Comparison of ENCODE assay signal across 1 cellular context in the genomic region with DNA sequence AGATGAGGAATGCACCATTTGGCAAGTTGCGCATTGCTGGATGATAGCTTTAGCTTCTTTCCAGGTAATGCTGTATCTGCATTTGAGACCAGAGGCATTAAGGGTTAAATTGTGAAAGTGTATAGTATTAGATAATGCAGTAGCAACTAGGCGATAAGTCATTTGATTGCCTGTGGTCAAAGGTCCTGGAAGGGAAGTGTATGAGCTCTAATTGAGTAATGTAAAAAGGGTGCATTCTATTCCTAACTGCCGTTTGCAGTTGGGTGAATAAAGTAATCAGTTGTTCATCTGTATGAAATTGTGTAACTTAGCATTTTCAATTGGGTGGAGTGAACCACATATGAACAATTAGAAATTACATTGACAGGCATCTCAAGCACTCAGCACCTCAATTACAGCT.
TF ChIP-seq lines count a peak whose summit lies in the region.

No MANE protein-coding gene starts in this region.

TF ChIP-seq in K562, 482 proteins besides CTCF, POLR2A, EP300 and RAD21 (continues in another document):
- TF ChIP-seq, protein P1, sequence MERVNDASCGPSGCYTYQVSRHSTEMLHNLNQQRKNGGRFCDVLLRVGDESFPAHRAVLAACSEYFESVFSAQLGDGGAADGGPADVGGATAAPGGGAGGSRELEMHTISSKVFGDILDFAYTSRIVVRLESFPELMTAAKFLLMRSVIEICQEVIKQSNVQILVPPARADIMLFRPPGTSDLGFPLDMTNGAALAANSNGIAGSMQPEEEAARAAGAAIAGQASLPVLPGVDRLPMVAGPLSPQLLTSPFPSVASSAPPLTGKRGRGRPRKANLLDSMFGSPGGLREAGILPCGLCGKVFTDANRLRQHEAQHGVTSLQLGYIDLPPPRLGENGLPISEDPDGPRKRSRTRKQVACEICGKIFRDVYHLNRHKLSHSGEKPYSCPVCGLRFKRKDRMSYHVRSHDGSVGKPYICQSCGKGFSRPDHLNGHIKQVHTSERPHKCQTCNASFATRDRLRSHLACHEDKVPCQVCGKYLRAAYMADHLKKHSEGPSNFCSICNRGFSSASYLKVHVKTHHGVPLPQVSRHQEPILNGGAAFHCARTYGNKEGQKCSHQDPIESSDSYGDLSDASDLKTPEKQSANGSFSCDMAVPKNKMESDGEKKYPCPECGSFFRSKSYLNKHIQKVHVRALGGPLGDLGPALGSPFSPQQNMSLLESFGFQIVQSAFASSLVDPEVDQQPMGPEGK (CRISPR knock-in tag; IDR thresholded peaks at IDR 0.05; ENCODE audit: borderline replicate concordance): no peak
- TF ChIP-seq MAFF (IDR thresholded peaks at IDR 0.05; ENCODE audit: low read length) (no peak), MNT (conservative IDR thresholded peaks at IDR 0.05) (0 out of 4 replicates have a peak, but pooled peaks of 1 of the 2 experiments have one; percentile 20), ID3 (CRISPR knock-in tag; IDR thresholded peaks at IDR 0.05) (no peak), ID3 (tag; IDR thresholded peaks at IDR 0.05) (peak; percentile 74; the same call in 1 of the 2 replicates), ZFP1 (CRISPR knock-in tag; IDR thresholded peaks at IDR 0.05) (no peak), TCFL5 (CRISPR knock-in tag; conservative IDR thresholded peaks at IDR 0.05) (no peak), ETS2 (tag; IDR thresholded peaks at IDR 0.05; ENCODE audit: borderline replicate concordance, poor library complexity, severe bottlenecking) (no peak), HNRNPL (IDR thresholded peaks at IDR 0.05; ENCODE audit: low read depth, low read length) (no peak), SRSF7 (optimal IDR thresholded peaks at IDR 0.05; ENCODE audit: low read depth, low read length) (no peak), ZNF274 (IDR thresholded peaks at IDR 0.05; ENCODE audit: borderline replicate concordance, low read depth, low read length) (no peak), PHB (CRISPR knock-in tag; IDR thresholded peaks at IDR 0.05) (no peak), MEIS2 (IDR thresholded peaks at IDR 0.05; ENCODE audit: partially characterized antibody) (peak; percentile 58), ZNF239 (CRISPR knock-in tag; IDR thresholded peaks at IDR 0.05) (no peak), ZNF695 (CRISPR knock-in tag; IDR thresholded peaks at IDR 0.05) (no peak), U2AF1 (optimal IDR thresholded peaks at IDR 0.05; ENCODE audit: low read depth, low read length) (no peak), JUND (IDR thresholded peaks at IDR 0.05; ENCODE audit: borderline replicate concordance, low read depth, low read length) (peak; percentile 61; the same call in 1 of the 2 replicates), JUND (tag; IDR thresholded peaks at IDR 0.05; ENCODE audit: borderline replicate concordance, low read depth, low read length) (peak; percentile 74; the same call in 2 of the 3 replicates), ZNF197 (CRISPR knock-in tag; IDR thresholded peaks at IDR 0.05; ENCODE audit: low read depth) (peak; percentile 67), POLR2B (IDR thresholded peaks at IDR 0.05; ENCODE audit: low read depth, partially characterized antibody) (no peak), CCAR2 (IDR thresholded peaks at IDR 0.05; ENCODE audit: low read depth, low read length) (no peak), FOXJ3 (CRISPR knock-in tag; IDR thresholded peaks at IDR 0.05) (no peak), KHSRP (IDR thresholded peaks at IDR 0.05) (no peak), ARHGAP35 (IDR thresholded peaks at IDR 0.05; ENCODE audit: partially characterized antibody) (no peak), RBFOX2 (IDR thresholded peaks at IDR 0.05; ENCODE audit: low read depth, low read length) (peak; percentile 7; the same call in 1 of the 2 replicates), SOX6 (IDR thresholded peaks at IDR 0.05) (peak; percentile 75), TRIM24 (IDR thresholded peaks at IDR 0.05) (peak; percentile 9 to 53; a peak in 2 of 4 replicates)
- TF ChIP-seq, protein P2, sequence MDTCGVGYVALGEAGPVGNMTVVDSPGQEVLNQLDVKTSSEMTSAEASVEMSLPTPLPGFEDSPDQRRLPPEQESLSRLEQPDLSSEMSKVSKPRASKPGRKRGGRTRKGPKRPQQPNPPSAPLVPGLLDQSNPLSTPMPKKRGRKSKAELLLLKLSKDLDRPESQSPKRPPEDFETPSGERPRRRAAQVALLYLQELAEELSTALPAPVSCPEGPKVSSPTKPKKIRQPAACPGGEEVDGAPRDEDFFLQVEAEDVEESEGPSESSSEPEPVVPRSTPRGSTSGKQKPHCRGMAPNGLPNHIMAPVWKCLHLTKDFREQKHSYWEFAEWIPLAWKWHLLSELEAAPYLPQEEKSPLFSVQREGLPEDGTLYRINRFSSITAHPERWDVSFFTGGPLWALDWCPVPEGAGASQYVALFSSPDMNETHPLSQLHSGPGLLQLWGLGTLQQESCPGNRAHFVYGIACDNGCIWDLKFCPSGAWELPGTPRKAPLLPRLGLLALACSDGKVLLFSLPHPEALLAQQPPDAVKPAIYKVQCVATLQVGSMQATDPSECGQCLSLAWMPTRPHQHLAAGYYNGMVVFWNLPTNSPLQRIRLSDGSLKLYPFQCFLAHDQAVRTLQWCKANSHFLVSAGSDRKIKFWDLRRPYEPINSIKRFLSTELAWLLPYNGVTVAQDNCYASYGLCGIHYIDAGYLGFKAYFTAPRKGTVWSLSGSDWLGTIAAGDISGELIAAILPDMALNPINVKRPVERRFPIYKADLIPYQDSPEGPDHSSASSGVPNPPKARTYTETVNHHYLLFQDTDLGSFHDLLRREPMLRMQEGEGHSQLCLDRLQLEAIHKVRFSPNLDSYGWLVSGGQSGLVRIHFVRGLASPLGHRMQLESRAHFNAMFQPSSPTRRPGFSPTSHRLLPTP (IDR thresholded peaks at IDR 0.05; ENCODE audit: borderline replicate concordance, extremely low read depth, insufficient read length): no peak
- TF ChIP-seq, protein P3, sequence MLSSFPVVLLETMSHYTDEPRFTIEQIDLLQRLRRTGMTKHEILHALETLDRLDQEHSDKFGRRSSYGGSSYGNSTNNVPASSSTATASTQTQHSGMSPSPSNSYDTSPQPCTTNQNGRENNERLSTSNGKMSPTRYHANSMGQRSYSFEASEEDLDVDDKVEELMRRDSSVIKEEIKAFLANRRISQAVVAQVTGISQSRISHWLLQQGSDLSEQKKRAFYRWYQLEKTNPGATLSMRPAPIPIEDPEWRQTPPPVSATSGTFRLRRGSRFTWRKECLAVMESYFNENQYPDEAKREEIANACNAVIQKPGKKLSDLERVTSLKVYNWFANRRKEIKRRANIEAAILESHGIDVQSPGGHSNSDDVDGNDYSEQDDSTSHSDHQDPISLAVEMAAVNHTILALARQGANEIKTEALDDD (IDR thresholded peaks at IDR 0.05): peak; percentile 45; the same call in 1 of the 2 replicates
- TF ChIP-seq, protein P4, sequence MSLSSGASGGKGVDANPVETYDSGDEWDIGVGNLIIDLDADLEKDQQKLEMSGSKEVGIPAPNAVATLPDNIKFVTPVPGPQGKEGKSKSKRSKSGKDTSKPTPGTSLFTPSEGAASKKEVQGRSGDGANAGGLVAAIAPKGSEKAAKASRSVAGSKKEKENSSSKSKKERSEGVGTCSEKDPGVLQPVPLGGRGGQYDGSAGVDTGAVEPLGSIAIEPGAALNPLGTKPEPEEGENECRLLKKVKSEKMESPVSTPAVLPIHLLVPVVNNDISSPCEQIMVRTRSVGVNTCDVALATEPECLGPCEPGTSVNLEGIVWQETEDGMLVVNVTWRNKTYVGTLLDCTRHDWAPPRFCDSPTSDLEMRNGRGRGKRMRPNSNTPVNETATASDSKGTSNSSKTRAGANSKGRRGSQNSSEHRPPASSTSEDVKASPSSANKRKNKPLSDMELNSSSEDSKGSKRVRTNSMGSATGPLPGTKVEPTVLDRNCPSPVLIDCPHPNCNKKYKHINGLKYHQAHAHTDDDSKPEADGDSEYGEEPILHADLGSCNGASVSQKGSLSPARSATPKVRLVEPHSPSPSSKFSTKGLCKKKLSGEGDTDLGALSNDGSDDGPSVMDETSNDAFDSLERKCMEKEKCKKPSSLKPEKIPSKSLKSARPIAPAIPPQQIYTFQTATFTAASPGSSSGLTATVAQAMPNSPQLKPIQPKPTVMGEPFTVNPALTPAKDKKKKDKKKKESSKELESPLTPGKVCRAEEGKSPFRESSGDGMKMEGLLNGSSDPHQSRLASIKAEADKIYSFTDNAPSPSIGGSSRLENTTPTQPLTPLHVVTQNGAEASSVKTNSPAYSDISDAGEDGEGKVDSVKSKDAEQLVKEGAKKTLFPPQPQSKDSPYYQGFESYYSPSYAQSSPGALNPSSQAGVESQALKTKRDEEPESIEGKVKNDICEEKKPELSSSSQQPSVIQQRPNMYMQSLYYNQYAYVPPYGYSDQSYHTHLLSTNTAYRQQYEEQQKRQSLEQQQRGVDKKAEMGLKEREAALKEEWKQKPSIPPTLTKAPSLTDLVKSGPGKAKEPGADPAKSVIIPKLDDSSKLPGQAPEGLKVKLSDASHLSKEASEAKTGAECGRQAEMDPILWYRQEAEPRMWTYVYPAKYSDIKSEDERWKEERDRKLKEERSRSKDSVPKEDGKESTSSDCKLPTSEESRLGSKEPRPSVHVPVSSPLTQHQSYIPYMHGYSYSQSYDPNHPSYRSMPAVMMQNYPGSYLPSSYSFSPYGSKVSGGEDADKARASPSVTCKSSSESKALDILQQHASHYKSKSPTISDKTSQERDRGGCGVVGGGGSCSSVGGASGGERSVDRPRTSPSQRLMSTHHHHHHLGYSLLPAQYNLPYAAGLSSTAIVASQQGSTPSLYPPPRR (CRISPR knock-in tag; IDR thresholded peaks at IDR 0.05; ENCODE audit: borderline replicate concordance): no peak
- TF ChIP-seq, protein P5, sequence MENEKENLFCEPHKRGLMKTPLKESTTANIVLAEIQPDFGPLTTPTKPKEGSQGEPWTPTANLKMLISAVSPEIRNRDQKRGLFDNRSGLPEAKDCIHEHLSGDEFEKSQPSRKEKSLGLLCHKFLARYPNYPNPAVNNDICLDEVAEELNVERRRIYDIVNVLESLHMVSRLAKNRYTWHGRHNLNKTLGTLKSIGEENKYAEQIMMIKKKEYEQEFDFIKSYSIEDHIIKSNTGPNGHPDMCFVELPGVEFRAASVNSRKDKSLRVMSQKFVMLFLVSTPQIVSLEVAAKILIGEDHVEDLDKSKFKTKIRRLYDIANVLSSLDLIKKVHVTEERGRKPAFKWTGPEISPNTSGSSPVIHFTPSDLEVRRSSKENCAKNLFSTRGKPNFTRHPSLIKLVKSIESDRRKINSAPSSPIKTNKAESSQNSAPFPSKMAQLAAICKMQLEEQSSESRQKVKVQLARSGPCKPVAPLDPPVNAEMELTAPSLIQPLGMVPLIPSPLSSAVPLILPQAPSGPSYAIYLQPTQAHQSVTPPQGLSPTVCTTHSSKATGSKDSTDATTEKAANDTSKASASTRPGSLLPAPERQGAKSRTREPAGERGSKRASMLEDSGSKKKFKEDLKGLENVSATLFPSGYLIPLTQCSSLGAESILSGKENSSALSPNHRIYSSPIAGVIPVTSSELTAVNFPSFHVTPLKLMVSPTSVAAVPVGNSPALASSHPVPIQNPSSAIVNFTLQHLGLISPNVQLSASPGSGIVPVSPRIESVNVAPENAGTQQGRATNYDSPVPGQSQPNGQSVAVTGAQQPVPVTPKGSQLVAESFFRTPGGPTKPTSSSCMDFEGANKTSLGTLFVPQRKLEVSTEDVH (IDR thresholded peaks at IDR 0.05; ENCODE audit: low read depth, partially characterized antibody): no peak
- TF ChIP-seq, protein P6, sequence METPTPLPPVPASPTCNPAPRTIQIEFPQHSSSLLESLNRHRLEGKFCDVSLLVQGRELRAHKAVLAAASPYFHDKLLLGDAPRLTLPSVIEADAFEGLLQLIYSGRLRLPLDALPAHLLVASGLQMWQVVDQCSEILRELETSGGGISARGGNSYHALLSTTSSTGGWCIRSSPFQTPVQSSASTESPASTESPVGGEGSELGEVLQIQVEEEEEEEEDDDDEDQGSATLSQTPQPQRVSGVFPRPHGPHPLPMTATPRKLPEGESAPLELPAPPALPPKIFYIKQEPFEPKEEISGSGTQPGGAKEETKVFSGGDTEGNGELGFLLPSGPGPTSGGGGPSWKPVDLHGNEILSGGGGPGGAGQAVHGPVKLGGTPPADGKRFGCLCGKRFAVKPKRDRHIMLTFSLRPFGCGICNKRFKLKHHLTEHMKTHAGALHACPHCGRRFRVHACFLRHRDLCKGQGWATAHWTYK (CRISPR knock-in tag; IDR thresholded peaks at IDR 0.05): no peak
- TF ChIP-seq, protein P7, sequence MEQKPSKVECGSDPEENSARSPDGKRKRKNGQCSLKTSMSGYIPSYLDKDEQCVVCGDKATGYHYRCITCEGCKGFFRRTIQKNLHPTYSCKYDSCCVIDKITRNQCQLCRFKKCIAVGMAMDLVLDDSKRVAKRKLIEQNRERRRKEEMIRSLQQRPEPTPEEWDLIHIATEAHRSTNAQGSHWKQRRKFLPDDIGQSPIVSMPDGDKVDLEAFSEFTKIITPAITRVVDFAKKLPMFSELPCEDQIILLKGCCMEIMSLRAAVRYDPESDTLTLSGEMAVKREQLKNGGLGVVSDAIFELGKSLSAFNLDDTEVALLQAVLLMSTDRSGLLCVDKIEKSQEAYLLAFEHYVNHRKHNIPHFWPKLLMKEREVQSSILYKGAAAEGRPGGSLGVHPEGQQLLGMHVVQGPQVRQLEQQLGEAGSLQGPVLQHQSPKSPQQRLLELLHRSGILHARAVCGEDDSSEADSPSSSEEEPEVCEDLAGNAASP (IDR thresholded peaks at IDR 0.05): no peak
